Comparison of ENCODE assay signal across 10 cellular contexts in the genomic region with DNA sequence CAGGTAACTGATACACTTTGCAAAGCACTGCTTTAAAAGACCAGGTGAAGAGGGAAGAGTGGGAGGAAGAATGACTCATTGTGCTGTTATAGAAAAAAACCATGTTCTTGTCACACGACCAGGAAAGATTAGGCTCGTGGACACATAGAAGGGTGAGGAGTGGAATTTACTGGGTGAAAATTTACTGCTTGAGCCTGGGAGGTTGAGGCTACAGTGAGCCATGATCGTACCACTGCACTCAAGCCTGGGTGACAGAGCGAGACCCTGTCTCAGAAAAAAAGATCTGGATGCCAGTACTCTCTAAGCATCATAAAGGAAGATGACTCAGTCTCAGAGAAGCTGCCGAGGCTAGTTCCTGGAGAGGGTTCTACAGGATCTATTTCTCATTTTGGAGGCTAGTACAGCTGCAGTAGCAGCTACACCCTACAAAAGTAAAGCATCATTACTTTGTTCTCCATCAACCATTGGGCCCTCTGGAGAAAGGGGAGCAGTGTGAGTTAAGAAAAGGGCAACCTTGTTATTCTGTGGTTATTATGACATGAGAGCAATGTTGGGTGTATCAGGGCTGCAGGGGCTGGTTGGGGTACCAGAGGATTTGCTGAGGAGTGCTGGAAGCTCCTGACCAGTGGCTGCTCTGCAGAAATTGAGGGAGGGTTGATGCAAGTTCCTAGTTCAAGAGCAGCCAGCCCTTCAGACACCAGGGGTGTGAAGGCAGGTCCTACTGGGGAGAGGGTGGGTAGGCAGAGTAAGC.
DNase-seq lines count a peak whose midpoint lies in the region; ATAC-seq and TF ChIP-seq lines count a peak whose summit lies in the region.
"Had no signal": no experiment of that assay in that cellular context is flagged by ENCODE, and none has a peak within 500 bp of the region (broad histone marks: within the 10 kb centered on the region; RNA-seq: fewer than 3 reads in every experiment).

No MANE protein-coding gene starts in this region.

- no peak overlapping the region for H3K27ac ChIP-seq in CD8-positive, alpha-beta memory T cell (ENCODE audit: low read depth, low read length)
- peak overlapping the region; percentile 13; the same call in 1 of the 2 replicates for H3K27ac ChIP-seq in PC-3 (ENCODE audit: low read length)
- H3K27ac ChIP-seq in psoas muscle: no peak overlapping the region
- H3K27ac ChIP-seq: KMS-11 had no signal

- H3K9me3 Mint-ChIP-seq in CD8-positive, alpha-beta memory T cell: no peaks in the 10 kb centered on the region

- H3K27ac Mint-ChIP-seq in CD8-positive, alpha-beta memory T cell: peak overlapping the region; percentile 29 to 87 (median 71)

- H3K36me3 ChIP-seq in CD8-positive, alpha-beta memory T cell (ENCODE audit: insufficient read depth, low read length): no peaks in the 10 kb centered on the region
- H3K36me3 ChIP-seq in PC-3 (ENCODE audit: low read depth, low read length): no peaks in the 10 kb centered on the region
- no peaks in the 10 kb centered on the region for H3K36me3 ChIP-seq in adipocyte (ENCODE audit: control insufficient read depth, insufficient read depth, low read length, severe bottlenecking)
- no peaks in the 10 kb centered on the region for H3K36me3 ChIP-seq in psoas muscle (ENCODE audit: insufficient read depth in 1 of 2, low read depth in 1 of 2)

- no peaks in the 10 kb centered on the region for H3K9me3 ChIP-seq in CD8-positive, alpha-beta memory T cell (ENCODE audit: low read length)
- H3K9me3 ChIP-seq in PC-3 (ENCODE audit: low read length): no peaks in the 10 kb centered on the region
- H3K9me3 ChIP-seq in adipocyte (ENCODE audit: control insufficient read depth, low read length): no peaks in the 10 kb centered on the region
- no peaks in the 10 kb centered on the region for H3K9me3 ChIP-seq in psoas muscle

- 41 to 58% (median 48%) methylated on average over 5 of the region's 5 CpGs for WGBS in psoas muscle, 3 donors

- no peaks in the 10 kb centered on the region for H3K27me3 Mint-ChIP-seq in CD8-positive, alpha-beta memory T cell

- no peak for TF ChIP-seq CTCF in PC-3 (conservative IDR thresholded peaks at IDR 0.05; ENCODE audit: low read depth, low read length)
- TF ChIP-seq CTCF in psoas muscle (IDR thresholded peaks at IDR 0.05): no peak

- no peak for TF ChIP-seq POLR2A in erythroblast (IDR thresholded peaks at IDR 0.05; ENCODE audit: low read length)

- H3K36me3 Mint-ChIP-seq in CD8-positive, alpha-beta memory T cell: peaks cover 0 to 4% (median 0%) of the 10 kb centered on the region in 3 donors

- no peaks in the 10 kb centered on the region for H3K9me2 ChIP-seq in PC-3 (replicated peaks; ENCODE audit: low read length)

- no peaks in the 10 kb centered on the region for H3K27me3 ChIP-seq in CD8-positive, alpha-beta memory T cell (ENCODE audit: insufficient read depth, low read length, poor library complexity, severe bottlenecking)
- H3K27me3 ChIP-seq in PC-3 (ENCODE audit: low read length) (no peaks in the 10 kb centered on the region), adipocyte (replicated peaks; ENCODE audit: control insufficient read depth, insufficient read depth, low read length) (peaks cover 13% of the 10 kb centered on the region), psoas muscle (ENCODE audit: insufficient read depth in 3 of 3, low read length in 2 of 3) (no peaks in the 10 kb centered on the region)

- peak overlapping the region in 4 of 7 donors; percentile 27 to 70 (median 48) for H3K4me3 Mint-ChIP-seq in CD8-positive, alpha-beta memory T cell
- H3K4me3 Mint-ChIP-seq: nephron had no signal

- peaks cover 11% of the 10 kb centered on the region for H3K4me1 ChIP-seq in CD8-positive, alpha-beta memory T cell (ENCODE audit: insufficient read depth, low read length)
- H3K4me1 ChIP-seq in PC-3 (ENCODE audit: insufficient read depth, low read length) (peaks cover 16% of the 10 kb centered on the region), adipocyte (ENCODE audit: control insufficient read depth, insufficient read depth, low read length) (peaks cover 2% of the 10 kb centered on the region), psoas muscle (peaks cover 5% of the 10 kb centered on the region)

- no peak for DNase-seq in CD8-positive, alpha-beta memory T cell
- peak; percentile 76 for DNase-seq in PC-3
- peak; percentile 28 for DNase-seq in adipocyte (ENCODE audit: low read depth)
- DNase-seq in myocyte (ENCODE audit: low read depth): peak; percentile 15
- no peak for DNase-seq in erythroblast (lab: John Stamatoyannopoulos, UW)
- no peak for DNase-seq in psoas muscle

- no peaks in the 10 kb centered on the region for H3F3A ChIP-seq in PC-3 (ENCODE audit: low read length, unreplicated experiment)

- peak overlapping the region; percentile 40; the same call in 1 of the 2 replicates for H2AFZ ChIP-seq in PC-3 (ENCODE audit: low read length)

- no peak overlapping the region for H3K4me3 ChIP-seq in CD8-positive, alpha-beta memory T cell (ENCODE audit: low read length)
- H3K4me3 ChIP-seq in PC-3 (ENCODE audit: low read length): peak overlapping the region; percentile 50; the same call in 1 of the 2 replicates
- H3K4me3 ChIP-seq in adipocyte (ENCODE audit: low read length): no peak overlapping the region
- H3K4me3 ChIP-seq in psoas muscle: no peak overlapping the region

- intact Hi-C loops in PC-3 (cut with micrococcal nuclease) (no loop called here), psoas muscle (cut with DNase I) (no loop called here)

- H3K79me2 ChIP-seq in PC-3 (ENCODE audit: low read length): no peaks in the 10 kb centered on the region

- no peaks in the 10 kb centered on the region for H4K20me1 ChIP-seq in PC-3 (ENCODE audit: low read length)

- H3K4me2 ChIP-seq in PC-3 (ENCODE audit: low read length): peak overlapping the region; percentile 74
- H3K4me2 ChIP-seq: KMS-11 had no signal

- CTCF ChIA-PET in CD8-positive, alpha-beta memory T cell (lab: Charles Lee): interaction anchor here (0.7 to 3.2 kb wide), 5 partner anchors 10 to 185 kb away, joined by 3 to 15 read pairs (median 3); no protein-coding TSS in a partner anchor
- CTCF ChIA-PET in PC-3 (lab: Charles Lee): interaction anchor here (0.5 to 0.7 kb wide), 2 partner anchors 14 to 21 kb away, joined by 6 to 11 read pairs; no protein-coding TSS in a partner anchor

- no peak overlapping the region for H3K9ac ChIP-seq in PC-3 (ENCODE audit: low read length)
- H3K9ac ChIP-seq in adipocyte (ENCODE audit: low read length): no peak overlapping the region
- H3K9ac ChIP-seq: KMS-11 had no signal

- ATAC-seq in PC-3 (peak; percentile 95), HG03342 (IDR thresholded peaks at IDR 0.05; ENCODE audit: unreplicated experiment) (no peak), HG03025 (IDR thresholded peaks at IDR 0.05; ENCODE audit: low FRiP score, unreplicated experiment) (no peak), psoas muscle (no peak)

- peaks cover 10 to 18% (median 13%) of the 10 kb centered on the region in 3 donors for H3K4me1 Mint-ChIP-seq in CD8-positive, alpha-beta memory T cell

- BruUV-seq in PC-3 (replicated peaks; lab: Mats Ljungman, UMichigan): no TSS peak

- POLR2A ChIA-PET in CD8-positive, alpha-beta memory T cell (lab: Charles Lee): interaction anchor here (0.6 kb wide), 1 partner anchor 75 kb away, joined by 3 read pairs; no protein-coding TSS in a partner anchor
- POLR2A ChIA-PET in PC-3 (lab: Charles Lee; ENCODE audit: unreplicated experiment): interaction anchor here (0.6 kb wide), 1 partner anchor 1068 kb away, joined by 4 read pairs; no protein-coding TSS in a partner anchor

Comparison
In these comparisons a context has a peak if more than half of its experiments do, and no peak if none do; other contexts are left out.
1. DNase-seq: peak in PC-3 (single experiment), adipocyte (single experiment) and myocyte (single experiment); none in CD8-positive, alpha-beta memory T cell (0 of 5), erythroblast (0 of 2) and psoas muscle (0 of 2).